17 cellular contexts compared by ENCODE assay signal in the genomic region with DNA sequence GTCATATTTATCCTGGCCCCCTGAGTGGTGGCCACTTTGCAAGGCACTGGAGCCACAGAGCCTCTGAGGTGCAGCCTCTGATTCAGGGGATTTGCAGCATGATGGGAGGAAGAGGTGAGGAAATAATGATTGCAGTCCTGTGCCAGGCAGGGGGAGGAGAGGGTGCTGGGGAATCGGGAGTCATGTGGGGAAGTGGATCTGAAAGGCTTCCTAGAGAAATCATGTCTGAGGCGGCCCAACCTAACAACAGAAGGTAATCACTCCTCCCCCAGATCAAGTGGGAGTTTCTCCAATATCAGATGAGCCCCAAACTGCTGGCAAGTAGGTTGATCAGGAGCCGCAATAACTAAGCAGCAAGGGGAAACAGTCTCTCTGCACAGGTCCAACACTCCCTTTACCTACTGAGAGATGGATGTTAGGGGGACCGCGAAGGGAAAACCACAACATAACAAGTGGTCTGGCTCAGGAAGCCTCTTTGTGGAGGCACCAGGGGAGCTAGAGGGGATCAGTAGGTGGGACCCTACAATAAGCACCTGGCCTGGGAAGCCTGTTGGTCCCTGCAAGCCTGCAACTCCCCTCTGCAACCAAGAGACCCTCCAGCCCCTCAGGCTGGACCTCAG.
A peak's percentile ranks its signal among the peaks of the same experiment; 100 is the strongest.
DNase-seq lines count a peak whose midpoint lies in the region; ATAC-seq and TF ChIP-seq lines count a peak whose summit lies in the region.
"Had no signal": no experiment of that assay in that cellular context is flagged by ENCODE, and none has a peak within 500 bp of the region (broad histone marks: within the 10 kb centered on the region; RNA-seq: fewer than 3 reads in every experiment).

No MANE protein-coding gene starts in this region.

- H2AFZ ChIP-seq in DND-41 (ENCODE audit: low read depth, low read length) (no peak overlapping the region), IMR-90 (replicated peaks; ENCODE audit: low read length, poor library complexity) (peak overlapping the region; percentile 47), osteoblast (ENCODE audit: low read length) (no peak overlapping the region)

- H3K14ac ChIP-seq in IMR-90 (replicated peaks; ENCODE audit: low read depth, low read length) = peak overlapping the region; percentile 66

- H2BK5ac ChIP-seq in IMR-90 (ENCODE audit: low read depth, low read length, poor library complexity, severe bottlenecking) = peak overlapping the region; percentile 91

- H2AK9ac ChIP-seq in IMR-90 (replicated peaks; ENCODE audit: low read depth, low read length, poor library complexity) = no peak overlapping the region

- H3K18ac ChIP-seq in IMR-90 (ENCODE audit: low read depth, low read length) = peak overlapping the region; percentile 81

- H3K9ac ChIP-seq in DND-41 (ENCODE audit: low read depth, low read length) = no peak overlapping the region
- H3K9ac ChIP-seq in IMR-90 (ENCODE audit: low read depth, low read length) = no peak overlapping the region
- H3K9ac ChIP-seq: KMS-11 had no signal

- dilution Hi-C loops in IMR-90 (cut with HindIII; ENCODE audit: low sequenced_read_pairs, unreplicated experiment) = no loop called here

- H3K79me1 ChIP-seq in IMR-90 (ENCODE audit: low read depth in 1 of 2, low read length in 2 of 2) = 0 out of 4 replicates have a peak, but pooled peaks cover 0 to 4% of the 10 kb centered on the region in 2 experiments

- H3K79me2 ChIP-seq in DND-41 (ENCODE audit: insufficient read depth, low read length) = no peaks in the 10 kb centered on the region
- no peaks in the 10 kb centered on the region for H3K79me2 ChIP-seq in osteoblast (ENCODE audit: insufficient read depth, low read length)

- H2BK20ac ChIP-seq in IMR-90 (ENCODE audit: low read depth, low read length) = peak overlapping the region; percentile 46

- H2AK5ac ChIP-seq in IMR-90 (ENCODE audit: low read depth, low read length) = peak overlapping the region; percentile 79

- H3K27me3 ChIP-seq in DND-41 (ENCODE audit: insufficient read depth, low read length, poor library complexity) = peaks cover 4% of the 10 kb centered on the region
- H3K27me3 ChIP-seq in IMR-90 (ENCODE audit: control insufficient read depth, insufficient read depth, low read length) = no peaks in the 10 kb centered on the region
- H3K27me3 ChIP-seq in osteoblast (ENCODE audit: insufficient read depth, low read length) = no peaks in the 10 kb centered on the region
- peaks cover 1% of the 10 kb centered on the region for H3K27me3 ChIP-seq in Caco-2 (replicated peaks; ENCODE audit: control insufficient read depth, insufficient read depth, low read length)

- no peaks in the 10 kb centered on the region for H4K20me1 ChIP-seq in DND-41 (ENCODE audit: insufficient read depth, low read length)
- H4K20me1 ChIP-seq in IMR-90 (ENCODE audit: insufficient read depth, low read length) = no peaks in the 10 kb centered on the region
- no peaks in the 10 kb centered on the region for H4K20me1 ChIP-seq in osteoblast (ENCODE audit: insufficient read depth, low read length)

- TF ChIP-seq CTCF in DND-41 (IDR thresholded peaks at IDR 0.05; ENCODE audit: borderline replicate concordance, extremely low read depth, low read length, poor library complexity, severe bottlenecking) (no peak), IMR-90 (conservative IDR thresholded peaks at IDR 0.05; ENCODE audit: low read depth, low read length) (no peak), osteoblast (IDR thresholded peaks at IDR 0.05; ENCODE audit: extremely low read depth, low read depth, low read length) (no peak), Caco-2 (IDR thresholded peaks at IDR 0.05; ENCODE audit: insufficient read depth in 1 of 2, low read depth in 1 of 2, low read length in 1 of 2, severe bottlenecking in 1 of 2, unreplicated experiment in 1 of 2) (no peak)

- H2BK120ac ChIP-seq in IMR-90 (ENCODE audit: low read depth, low read length) = peak overlapping the region; percentile 64; the same call in 1 of the 2 replicates

- H3K27ac ChIP-seq in DND-41 (ENCODE audit: low read length) (no peak overlapping the region), IMR-90 (ENCODE audit: insufficient read depth, low read length) (peak overlapping the region; percentile 28; the same call in 1 of the 2 replicates), osteoblast (ENCODE audit: low read depth, low read length) (peak overlapping the region; percentile 32)
- H3K27ac ChIP-seq: C4-2B, KMS-11 had no signal

- H3K27ac Mint-ChIP-seq in central memory CD8-positive, alpha-beta T cell (ENCODE audit: low read depth) = no peak overlapping the region
- H3K27ac Mint-ChIP-seq in Caco-2 (ENCODE audit: unreplicated experiment) = no peak overlapping the region

- H3K9me3 ChIP-seq in DND-41 (ENCODE audit: insufficient read depth, low read length, severe bottlenecking) = no peaks in the 10 kb centered on the region
- no peaks in the 10 kb centered on the region for H3K9me3 ChIP-seq in IMR-90 (ENCODE audit: control insufficient read depth, insufficient read depth, low read length)
- no peaks in the 10 kb centered on the region for H3K9me3 ChIP-seq in osteoblast (ENCODE audit: low read depth, low read length)
- no peaks in the 10 kb centered on the region for H3K9me3 ChIP-seq in Caco-2

- H4K5ac ChIP-seq in IMR-90 (ENCODE audit: low read depth, low read length) = peak overlapping the region; percentile 77; the same call in 1 of the 2 replicates

- H3K4me3 Mint-ChIP-seq in central memory CD8-positive, alpha-beta T cell = no peak overlapping the region
- H3K4me3 Mint-ChIP-seq in Caco-2 (ENCODE audit: unreplicated experiment) = no peak overlapping the region

- peak overlapping the region; percentile 20; the same call in 1 of the 2 replicates for H3K23ac ChIP-seq in IMR-90 (ENCODE audit: low read depth, low read length)

- no peaks in the 10 kb centered on the region for H3K9me3 Mint-ChIP-seq in central memory CD8-positive, alpha-beta T cell
- no peaks in the 10 kb centered on the region for H3K9me3 Mint-ChIP-seq in Caco-2 (ENCODE audit: unreplicated experiment)

- peaks cover 74% of the 10 kb centered on the region for H3K27me3 Mint-ChIP-seq in central memory CD8-positive, alpha-beta T cell
- H3K27me3 Mint-ChIP-seq in Caco-2 (ENCODE audit: insufficient read depth, unreplicated experiment) = peaks cover 11% of the 10 kb centered on the region

- WGBS in IMR-90 (ENCODE audit: extremely low coverage in 2 of 2, insufficient read length in 1 of 2), 2 experiments = no CpG with 5 or more reads among the region's 5 CpGs

- H3K36me3 ChIP-seq in DND-41 (ENCODE audit: insufficient read depth, low read length) (no peaks in the 10 kb centered on the region), IMR-90 (ENCODE audit: control insufficient read depth, insufficient read depth, low read length) (no peaks in the 10 kb centered on the region), osteoblast (ENCODE audit: insufficient read depth, low read length) (no peaks in the 10 kb centered on the region), Caco-2 (ENCODE audit: control insufficient read depth, insufficient read depth, low read length) (no peaks in the 10 kb centered on the region)

- no peak for TF ChIP-seq RAD21 in IMR-90 (IDR thresholded peaks at IDR 0.05; ENCODE audit: low read length)

- BruUV-seq in IMR-90 (replicated peaks; lab: Mats Ljungman, UMichigan) (no TSS peak), Caco-2 (replicated peaks; lab: Mats Ljungman, UMichigan) (no TSS peak)

- peak overlapping the region; percentile 74 for H4K91ac ChIP-seq in IMR-90 (ENCODE audit: insufficient read depth, low read depth, low read length)

- peaks cover 16% of the 10 kb centered on the region for H3K4me1 Mint-ChIP-seq in central memory CD8-positive, alpha-beta T cell
- H3K4me1 Mint-ChIP-seq in Caco-2 (ENCODE audit: low read depth, unreplicated experiment) = no peaks in the 10 kb centered on the region

- peak overlapping the region; percentile 74 for H3K4ac ChIP-seq in IMR-90 (ENCODE audit: low read depth, low read length)

- POLR2A ChIA-PET in IMR-90 (lab: Charles Lee; ENCODE audit: unreplicated experiment) (no interaction called here), Caco-2 (lab: Charles Lee) (no interaction called here)

- peaks cover 33% of the 10 kb centered on the region for H3K9me1 ChIP-seq in IMR-90 (ENCODE audit: insufficient read depth, low read length)

- H4K8ac ChIP-seq in IMR-90 (ENCODE audit: low read depth in 2 of 2, low read length in 2 of 2) = peak overlapping the region; percentile 7 to 41

- H3K4me3 ChIP-seq in DND-41 (ENCODE audit: low read depth in 1 of 2, low read length in 2 of 2) (no peak overlapping the region), IMR-90 (ENCODE audit: insufficient read depth, low read depth, low read length) (no peak overlapping the region), osteoblast (ENCODE audit: insufficient read depth, low read length) (no peak overlapping the region), Caco-2 (ENCODE audit: low read depth, low read length) (no peak overlapping the region)

- H2BK15ac ChIP-seq in IMR-90 (ENCODE audit: low read depth, low read length) = peak overlapping the region; percentile 81; the same call in 2 of the 3 replicates

- H3K36me3 Mint-ChIP-seq in central memory CD8-positive, alpha-beta T cell (ENCODE audit: insufficient read depth) = no peaks in the 10 kb centered on the region
- H3K36me3 Mint-ChIP-seq in Caco-2 (ENCODE audit: insufficient read depth, unreplicated experiment) = no peaks in the 10 kb centered on the region

- in situ Hi-C loops in IMR-90 (cut with MboI; ENCODE audit: low sequenced_read_pairs) = no loop called here

- no peak overlapping the region for H3K4me2 ChIP-seq in DND-41 (ENCODE audit: insufficient read depth, low read length)
- no peak overlapping the region for H3K4me2 ChIP-seq in IMR-90 (ENCODE audit: low read depth, low read length)
- H3K4me2 ChIP-seq in osteoblast (ENCODE audit: insufficient read depth, low read length) = no peak overlapping the region
- H3K4me2 ChIP-seq: KMS-11 had no signal

- ATAC-seq in DND-41 (ENCODE audit: insufficient read depth, low read depth) (peak; percentile 84), IMR-90 (ENCODE audit: low read depth) (no peak)
- peak; percentile 32 for ATAC-seq in central memory CD8-positive, alpha-beta T cell (replicated peaks; ENCODE audit: extremely low read depth, poor library complexity, severe bottlenecking)
- ATAC-seq: PC-3 had no signal

- H3K4me1 ChIP-seq in DND-41 (ENCODE audit: insufficient read depth, low read length) = peaks cover 4% of the 10 kb centered on the region
- H3K4me1 ChIP-seq in IMR-90 (ENCODE audit: control insufficient read depth, insufficient read depth, low read length) = peaks cover 31% of the 10 kb centered on the region
- peaks cover 47% of the 10 kb centered on the region for H3K4me1 ChIP-seq in osteoblast (ENCODE audit: insufficient read depth, low read length)
- no peaks in the 10 kb centered on the region for H3K4me1 ChIP-seq in Caco-2

- no peak for TF ChIP-seq POLR2A in IMR-90 (IDR thresholded peaks at IDR 0.05; ENCODE audit: low read depth, low read length)

- H3K56ac ChIP-seq in IMR-90 (ENCODE audit: extremely low read depth, insufficient read depth, low read length) = no peak overlapping the region

- peak; percentile 33 for DNase-seq in DND-41
- DNase-seq in IMR-90 = no peak
- DNase-seq in central memory CD8-positive, alpha-beta T cell (ENCODE audit: low spot score in 2 of 2) = no peak
- DNase-seq in osteoblast (ENCODE audit: insufficient read length, low spot score, missing footprints) = no peak
- DNase-seq in RKO (ENCODE audit: low spot score) = no peak
- no peak for DNase-seq in Caco-2
- DNase-seq in NK-92 treated with Interleukin-12 subunit alpha and Interleukin-12 subunit beta, amount 100 ng/mL, for 24 hours (lab: John Stamatoyannopoulos, UW) = no peak
- DNase-seq: ACHN, H7, NCI-H1417, NCI-H187, NCI-H2227 treated with DMSO at 0.1 percent for 48 hours, NCI-H524, NCI-H82 had no signal

- CTCF ChIA-PET in IMR-90 (lab: Yijun Ruan, JAX) = no interaction called here
- CTCF ChIA-PET in Caco-2 (lab: Charles Lee) = no interaction called here

- intact Hi-C loops in IMR-90 (cut with micrococcal nuclease) (no loop called here), Caco-2 (cut with micrococcal nuclease; ENCODE audit: unreplicated experiment) (no loop called here)
